14 cellular contexts compared by ENCODE assay signal in the genomic region with DNA sequence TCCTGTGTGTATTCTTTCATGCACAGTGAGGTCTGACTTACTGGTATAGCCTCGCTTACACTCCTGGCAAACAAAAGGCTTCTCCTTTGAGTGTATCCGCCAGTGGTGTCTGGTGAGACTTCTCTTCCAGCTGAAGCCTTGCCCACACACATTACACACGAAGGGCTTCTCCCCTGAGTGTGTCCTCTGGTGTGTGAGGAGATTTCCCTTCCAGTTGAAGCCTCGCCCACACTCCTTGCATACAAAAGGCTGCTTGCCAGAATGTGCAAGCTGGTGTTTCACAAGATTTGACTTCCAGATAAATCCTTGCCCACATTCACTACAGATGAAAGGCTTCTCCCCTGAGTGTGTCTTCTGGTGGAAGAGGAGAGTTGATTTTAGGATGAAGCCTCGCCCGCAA. TPM values are rescaled to one million over a fixed set of nuclear protein-coding genes. Genes with fewer than 3 reads are reported as not detected.
DNase-seq lines count a peak whose midpoint lies in the region; ATAC-seq and TF ChIP-seq lines count a peak whose summit lies in the region.
"Had no signal": no experiment of that assay in that cellular context is flagged by ENCODE, and none has a peak within 500 bp of the region (broad histone marks: within the 10 kb centered on the region; RNA-seq: fewer than 3 reads in every experiment).

No MANE protein-coding gene starts in this region.

- peaks cover 69% of the 10 kb centered on the region for H3K36me3 ChIP-seq in endodermal cell (ENCODE audit: control insufficient read depth, insufficient read depth, low read length)
- H3K36me3 ChIP-seq in left lung: peaks cover 0 to 58% of the 10 kb centered on the region in 2 donors
- peaks cover 60% of the 10 kb centered on the region for H3K36me3 ChIP-seq in upper lobe of right lung

- DNase-seq in endodermal cell (no peak), fibroblast of gingiva (ENCODE audit: low read depth) (peak; percentile 24), left lung (no peak), upper lobe of right lung (no peak), LoVo (ENCODE audit: low spot score) (no peak), NCI-H1105 (lab: John Stamatoyannopoulos, UW) (no peak)
- DNase-seq: Caco-2; CD8-positive, alpha-beta memory T cell; GF-D8; GM23248 had no signal

- no peak overlapping the region for H3K27ac ChIP-seq in endodermal cell (ENCODE audit: low read depth, low read length)
- H3K27ac ChIP-seq in left lung: no peak overlapping the region
- no peak overlapping the region for H3K27ac ChIP-seq in upper lobe of right lung
- H3K27ac ChIP-seq: A549, GM23248 had no signal

- H3K27me3 ChIP-seq in endodermal cell (ENCODE audit: control insufficient read depth, insufficient read depth, low read length, poor library complexity, severe bottlenecking) (no peaks in the 10 kb centered on the region), left lung (no peaks in the 10 kb centered on the region), upper lobe of right lung (no peaks in the 10 kb centered on the region)

- no peaks in the 10 kb centered on the region for H3K27me3 Mint-ChIP-seq in endodermal cell (ENCODE audit: insufficient read depth)
- H3K27me3 Mint-ChIP-seq: CD8-positive, alpha-beta memory T cell had no signal

- no peak overlapping the region for H3K9ac ChIP-seq in endodermal cell (ENCODE audit: extremely low read depth, low read length, poor library complexity, severe bottlenecking)
- H3K9ac ChIP-seq: GM23248 had no signal

- H3K4me1 Mint-ChIP-seq in endodermal cell: no peaks in the 10 kb centered on the region

- peaks cover 65% of the 10 kb centered on the region for H3K36me3 Mint-ChIP-seq in endodermal cell (ENCODE audit: low read depth)

- WGBS in endodermal cell (ENCODE audit: insufficient coverage in 1 of 2, insufficient read length in 1 of 2), 2 experiments: 97 to 100% methylated on average over 3 to 6 of the region's 6 CpGs

- H3K4me3 ChIP-seq in endodermal cell (ENCODE audit: low read length): no peak overlapping the region
- H3K4me3 ChIP-seq in left lung: no peak overlapping the region
- no peak overlapping the region for H3K4me3 ChIP-seq in upper lobe of right lung
- H3K4me3 ChIP-seq: A549, GM23248 had no signal

- H3K4me1 ChIP-seq in endodermal cell (ENCODE audit: control insufficient read depth, insufficient read depth, low read length) (no peaks in the 10 kb centered on the region), left lung (no peaks in the 10 kb centered on the region), upper lobe of right lung (no peaks in the 10 kb centered on the region)
- H3K4me1 ChIP-seq: Caco-2 had no signal

- peak overlapping the region; percentile 31 for H3K27ac Mint-ChIP-seq in endodermal cell

- intact Hi-C loops in left lung (cut with DNase I) (no loop called here), upper lobe of right lung (cut with DNase I) (loop anchor here (5.0 kb wide), 1 partner anchor 48 kb away; no protein-coding TSS in a partner anchor)

- no peak overlapping the region for H3K4me3 Mint-ChIP-seq in endodermal cell
- H3K4me3 Mint-ChIP-seq: CD8-positive, alpha-beta memory T cell had no signal

- no peak for TF ChIP-seq CTCF in endodermal cell (conservative IDR thresholded peaks at IDR 0.05)
- no peak for TF ChIP-seq CTCF in left lung (IDR thresholded peaks at IDR 0.05)
- TF ChIP-seq CTCF in upper lobe of right lung (IDR thresholded peaks at IDR 0.05): no peak

- H3K9me3 ChIP-seq in endodermal cell (ENCODE audit: control insufficient read depth, low read length): no peaks in the 10 kb centered on the region
- no peaks in the 10 kb centered on the region for H3K9me3 ChIP-seq in left lung
- H3K9me3 ChIP-seq in upper lobe of right lung: no peaks in the 10 kb centered on the region
- H3K9me3 ChIP-seq: A549, Caco-2 had no signal

- H3K9me3 Mint-ChIP-seq in endodermal cell: no peaks in the 10 kb centered on the region
- H3K9me3 Mint-ChIP-seq: CD8-positive, alpha-beta memory T cell had no signal

- peak; percentile 26 for ATAC-seq in left lung
- peak; percentile 28 for ATAC-seq in upper lobe of right lung
- no peak for ATAC-seq in GM19324 (IDR thresholded peaks at IDR 0.05; ENCODE audit: low FRiP score, unreplicated experiment)
- ATAC-seq: A549, HCT116, HepG2 had no signal

RNA-seq across cellular contexts. Expression of a gene that starts 21.5 kb away (rescaled TPM):
- total RNA-seq in endodermal cell (10 to 100 TPM; 14.2 to 14.5 TPM), left lung (10 to 100 TPM in 1 of 2 donors, 1 to 10 TPM in 1; 9.5 to 12.3 TPM), upper lobe of right lung (14.6 TPM)
- polyA plus RNA-seq in endodermal cell (2013, experiment 1 of 2): 14.3 TPM
- polyA plus RNA-seq in endodermal cell (2013, experiment 2 of 2): 13.1 TPM

RNA-seq across cellular contexts. Expression of a gene that starts 51.3 kb away (rescaled TPM):
- total RNA-seq in endodermal cell (10 to 100 TPM in 1 of 2 donors, 1 to 10 TPM in 1; 6.5 to 10.4 TPM), left lung (1 to 10 TPM; 4.7 to 7.4 TPM), upper lobe of right lung (4.8 TPM)
- polyA plus RNA-seq in endodermal cell (2013, experiment 1 of 2): 5.9 TPM
- polyA plus RNA-seq in endodermal cell (2013, experiment 2 of 2): 4.6 TPM
